ENCODE assay signal across 21 cellular contexts in genomic region chr13:26499209-26499601, GRCh38. TPM values are rescaled to one million over a fixed set of nuclear protein-coding genes. Genes with fewer than 3 reads are reported as not detected.
DNase-seq lines count a peak whose midpoint lies in the region; ATAC-seq and TF ChIP-seq lines count a peak whose summit lies in the region.
"Had no signal": no experiment of that assay in that cellular context is flagged by ENCODE, and none has a peak within 500 bp of the region (broad histone marks: within the 10 kb centered on the region; RNA-seq: fewer than 3 reads in every experiment).

No MANE protein-coding gene starts in this region.

- POLR2A ChIA-PET in HCT116 (lab: Charles Lee), result no interaction called here

- H3K27ac Mint-ChIP-seq in stimulated activated naive B cell treated with anti-CD40 and anti-IgM and Interleukin-4, amounts not matched to agents 10 μg/mL and 1 μg/mL and 100 μg/mL, for 72 hours, result no peak overlapping the region
- no peak overlapping the region for H3K27ac Mint-ChIP-seq in endothelial cell (ENCODE audit: unreplicated experiment)
- H3K27ac Mint-ChIP-seq: B cell; effector memory CD8-positive, alpha-beta T cell; mesothelial cell of epicardium had no signal

- H3K79me2 ChIP-seq in HCT116 (ENCODE audit: insufficient read depth, low read length) (no peaks in the 10 kb centered on the region), osteoblast (ENCODE audit: insufficient read depth, low read length) (no peaks in the 10 kb centered on the region)
- H3K79me2 ChIP-seq: hepatocyte had no signal

- H3K36me3 ChIP-seq in HCT116 (ENCODE audit: control insufficient read depth in 1 of 2, insufficient read depth in 2 of 2, low read length in 2 of 2) (no peaks in the 10 kb centered on the region), osteoblast (ENCODE audit: insufficient read depth, low read length) (no peaks in the 10 kb centered on the region), esophagus squamous epithelium (no peaks in the 10 kb centered on the region)
- H3K36me3 ChIP-seq: adrenal gland had no signal

- H3K9me3 ChIP-seq in HCT116 (ENCODE audit: control insufficient read depth in 1 of 2, insufficient read depth in 1 of 2, low read depth in 1 of 2, low read length in 2 of 2) (no peaks in the 10 kb centered on the region), osteoblast (ENCODE audit: low read depth, low read length) (no peaks in the 10 kb centered on the region), esophagus squamous epithelium (no peaks in the 10 kb centered on the region)
- H3K9me3 ChIP-seq: adrenal gland had no signal

- H3K4me3 Mint-ChIP-seq in stimulated activated naive B cell treated with anti-CD40 and anti-IgM and Interleukin-4, amounts not matched to agents 10 μg/mL and 1 μg/mL and 100 μg/mL, for 72 hours, result no peak overlapping the region
- H3K4me3 Mint-ChIP-seq in endothelial cell (ENCODE audit: unreplicated experiment), result no peak overlapping the region
- H3K4me3 Mint-ChIP-seq: B cell; effector memory CD8-positive, alpha-beta T cell; mesothelial cell of epicardium had no signal

- no peaks in the 10 kb centered on the region for H3K9me2 ChIP-seq in HCT116 (ENCODE audit: insufficient read depth)

- TF ChIP-seq POLR2A in HCT116 (IDR thresholded peaks at IDR 0.05; ENCODE audit: borderline replicate concordance, extremely low read depth, insufficient read depth, insufficient read length), result no peak
- TF ChIP-seq POLR2A in esophagus squamous epithelium (IDR thresholded peaks at IDR 0.05), result no peak

- intact Hi-C loops in HCT116 (cut with micrococcal nuclease) (loop anchor here (5.0 to 10.0 kb wide), 2 partner anchors 198 to 924 kb away; no protein-coding TSS in a partner anchor), esophagus squamous epithelium (cut with DNase I) (loop anchor here (5.0 kb wide), 1 partner anchor 317 kb away; no protein-coding TSS in a partner anchor)

- CTCF ChIA-PET in HCT116 (lab: Charles Lee), result interaction anchor here (4.8 to 5.9 kb wide), 2 partner anchors 199 to 315 kb away, joined by 32 to 80 read pairs; no protein-coding TSS in a partner anchor

- H3K9ac ChIP-seq in HCT116 (ENCODE audit: low read length), result no peak overlapping the region

- H2AFZ ChIP-seq in HCT116 (ENCODE audit: low read depth, low read length, poor library complexity, severe bottlenecking) (no peak overlapping the region), osteoblast (ENCODE audit: low read length) (peak overlapping the region; percentile 70)
- H2AFZ ChIP-seq: hepatocyte had no signal

- H3K4me3 ChIP-seq in HCT116 (replicated peaks in 1 of 2; ENCODE audit: low read depth in 1 of 2, low read length in 2 of 2) (no peak overlapping the region), osteoblast (ENCODE audit: insufficient read depth, low read length) (no peak overlapping the region), esophagus squamous epithelium (no peak overlapping the region)
- H3K4me3 ChIP-seq: adrenal gland, hepatocyte had no signal

- no peak for TF ChIP-seq CTCF in HCT116 (IDR thresholded peaks at IDR 0.05 in 2 of 3, conservative IDR thresholded peaks at IDR 0.05 in 1 of 3; ENCODE audit: borderline replicate concordance in 1 of 3, insufficient read depth in 1 of 3, low read depth in 2 of 3, low read length in 2 of 3)
- peak; percentile 78 for TF ChIP-seq CTCF in VCaP (conservative IDR thresholded peaks at IDR 0.05)
- no peak for TF ChIP-seq CTCF in osteoblast (IDR thresholded peaks at IDR 0.05; ENCODE audit: extremely low read depth, low read depth, low read length)
- TF ChIP-seq CTCF in endothelial cell (IDR thresholded peaks at IDR 0.05; ENCODE audit: unreplicated experiment), result no peak
- TF ChIP-seq CTCF in esophagus squamous epithelium (IDR thresholded peaks at IDR 0.05), result peak in 1 of 6 experiments; percentile 27

- H3K27ac ChIP-seq in HCT116 (ENCODE audit: low read depth, low read length), result no peak overlapping the region
- peak overlapping the region; percentile 77 for H3K27ac ChIP-seq in VCaP
- H3K27ac ChIP-seq in osteoblast (ENCODE audit: low read depth, low read length), result peak overlapping the region; percentile 76
- peak overlapping the region in 2 of 4 donors; percentile 5 to 31 for H3K27ac ChIP-seq in esophagus squamous epithelium
- H3K27ac ChIP-seq: hepatocyte had no signal

- H4K20me1 ChIP-seq in HCT116 (ENCODE audit: insufficient read depth), result no peaks in the 10 kb centered on the region
- no peaks in the 10 kb centered on the region for H4K20me1 ChIP-seq in osteoblast (ENCODE audit: insufficient read depth, low read length)

- 0 out of 2 replicates have a peak, but pooled peaks have one; percentile 4 for TF ChIP-seq RAD21 in HCT116 (IDR thresholded peaks at IDR 0.05; ENCODE audit: low read depth)

- no TSS peak for BruUV-seq in HCT116 (replicated peaks; lab: Mats Ljungman, UMichigan)

- DNase-seq in COLO668 (lab: John Stamatoyannopoulos, UW; ENCODE audit: unreplicated experiment), result peak; percentile 37
- DNase-seq in HCT116 (ENCODE audit: low read depth, low spot score), result no peak
- DNase-seq in osteoblast (ENCODE audit: insufficient read length, low spot score, missing footprints), result no peak
- DNase-seq in stimulated activated naive B cell treated with anti-CD40 and anti-IgM and Interleukin-4, amounts not matched to agents 10 μg/mL and 1 μg/mL and 100 μg/mL, for 72 hours, result no peak
- no peak for DNase-seq in endothelial cell (ENCODE audit: low spot score)
- no peak for DNase-seq in esophagus squamous epithelium (lab: John Stamatoyannopoulos, UW)
- DNase-seq: activated effector memory CD4-positive, alpha-beta T cell treated with Interleukin-2 at 50 U/mL for 16 hours; adrenal gland; effector memory CD8-positive, alpha-beta T cell; H7; kidney; NCI-H1694; NCI-H345; right cardiac atrium; SHP77; stimulated activated CD4-positive, alpha-beta T cell treated with anti-CD3 and anti-CD28 coated beads, Interleukin-1b, Interleukin-23, amount 100 ng/mL, for 48 hours; T-helper 9 cell had no signal

- peaks cover 3 to 4% of the 10 kb centered on the region in 2 donors for H3K4me1 Mint-ChIP-seq in stimulated activated naive B cell treated with anti-CD40 and anti-IgM and Interleukin-4, amounts not matched to agents 10 μg/mL and 1 μg/mL and 100 μg/mL, for 72 hours
- peaks cover 6% of the 10 kb centered on the region for H3K4me1 Mint-ChIP-seq in endothelial cell (ENCODE audit: unreplicated experiment)
- H3K4me1 Mint-ChIP-seq: B cell had no signal

- peaks cover 16 to 18% of the 10 kb centered on the region in 2 donors for H3K27me3 Mint-ChIP-seq in stimulated activated naive B cell treated with anti-CD40 and anti-IgM and Interleukin-4, amounts not matched to agents 10 μg/mL and 1 μg/mL and 100 μg/mL, for 72 hours
- no peaks in the 10 kb centered on the region for H3K27me3 Mint-ChIP-seq in endothelial cell (ENCODE audit: unreplicated experiment)

- no peak for ATAC-seq in HCT116
- ATAC-seq in stimulated activated naive B cell treated with anti-CD40 and anti-IgM and Interleukin-4, amounts not matched to agents 10 μg/mL and 1 μg/mL and 100 μg/mL, for 72 hours (replicated peaks), result no peak
- ATAC-seq: effector memory CD8-positive, alpha-beta T cell; right cardiac atrium had no signal

- RAD21 ChIA-PET in HCT116 (lab: Charles Lee; ENCODE audit: low non-redundant PET in 1 of 2, low total read pairs in 2 of 2, uncharacterized antibody in 2 of 2, unreplicated experiment in 2 of 2), result interaction anchor here in 1 of 2 experiments (1.0 kb wide), 1 partner anchor 199 kb away, joined by 3 read pairs; no protein-coding TSS in a partner anchor

- no peaks in the 10 kb centered on the region for H3K27me3 ChIP-seq in HCT116 (ENCODE audit: insufficient read depth, low read length)
- H3K27me3 ChIP-seq in osteoblast (ENCODE audit: insufficient read depth, low read length), result no peaks in the 10 kb centered on the region
- H3K27me3 ChIP-seq in esophagus squamous epithelium, result peaks cover 0 to 4% (median 0%) of the 10 kb centered on the region in 4 donors
- H3K27me3 ChIP-seq: adrenal gland, hepatocyte had no signal

- H3K4me2 ChIP-seq in HCT116 (ENCODE audit: low read length) (no peak overlapping the region), osteoblast (ENCODE audit: insufficient read depth, low read length) (peak overlapping the region; percentile 65)
- H3K4me2 ChIP-seq: hepatocyte had no signal

- H3K4me1 ChIP-seq in HCT116 (ENCODE audit: control insufficient read depth in 1 of 2, insufficient read depth in 2 of 2, low read length in 2 of 2), result no peaks in the 10 kb centered on the region
- H3K4me1 ChIP-seq in osteoblast (ENCODE audit: insufficient read depth, low read length), result peaks cover 55% of the 10 kb centered on the region
- H3K4me1 ChIP-seq in esophagus squamous epithelium, result peaks cover 0 to 23% (median 0%) of the 10 kb centered on the region in 3 donors
- H3K4me1 ChIP-seq: adrenal gland had no signal

- H3K9me3 Mint-ChIP-seq in stimulated activated naive B cell treated with anti-CD40 and anti-IgM and Interleukin-4, amounts not matched to agents 10 μg/mL and 1 μg/mL and 100 μg/mL, for 72 hours, result no peaks in the 10 kb centered on the region
- no peaks in the 10 kb centered on the region for H3K9me3 Mint-ChIP-seq in endothelial cell (ENCODE audit: unreplicated experiment)
- H3K9me3 Mint-ChIP-seq: effector memory CD8-positive, alpha-beta T cell; mesothelial cell of epicardium had no signal

- H3K36me3 Mint-ChIP-seq in stimulated activated naive B cell treated with anti-CD40 and anti-IgM and Interleukin-4, amounts not matched to agents 10 μg/mL and 1 μg/mL and 100 μg/mL, for 72 hours, result no peaks in the 10 kb centered on the region
- no peaks in the 10 kb centered on the region for H3K36me3 Mint-ChIP-seq in endothelial cell (ENCODE audit: low read depth, unreplicated experiment)
- H3K36me3 Mint-ChIP-seq: mesothelial cell of epicardium had no signal

- 0 to 14% methylated on average over 1 to 2 of the region's 2 CpGs for WGBS in esophagus squamous epithelium, 2 donors

TF ChIP-seq in HCT116, 20 proteins besides CTCF, POLR2A, EP300 and RAD21 (continues in another document):
- no peak for TF ChIP-seq ZFX (IDR thresholded peaks at IDR 0.05)
- TF ChIP-seq YY1 (IDR thresholded peaks at IDR 0.05; ENCODE audit: extremely low read depth, insufficient replicate concordance, low read depth, low read length), result no peak
- TF ChIP-seq MAX (IDR thresholded peaks at IDR 0.05), result no peak
- TF ChIP-seq ELF1 (IDR thresholded peaks at IDR 0.05; ENCODE audit: borderline replicate concordance, low read depth), result no peak
- TF ChIP-seq EZH2 (IDR thresholded peaks at IDR 0.05), result no peak
- no peak for TF ChIP-seq CBX3 (IDR thresholded peaks at IDR 0.05; ENCODE audit: low read depth)
- no peak for TF ChIP-seq FOSL1 (IDR thresholded peaks at IDR 0.05; ENCODE audit: low read depth)
- no peak for TF ChIP-seq EGR1 (IDR thresholded peaks at IDR 0.05; ENCODE audit: low read depth)
- no peak for TF ChIP-seq SP1 (IDR thresholded peaks at IDR 0.05; ENCODE audit: low read depth)
- TF ChIP-seq JUND (IDR thresholded peaks at IDR 0.05), result no peak

RNA-seq across cellular contexts. Expression of gene WASF3, which starts 58.3 kb away (rescaled TPM):
- 3.4 TPM for total RNA-seq in HCT116 (2021; ENCODE audit: unreplicated experiment)
- polyA plus RNA-seq in HCT116 (2012), result 0.60 and 0.90 TPM in 2 replicates
- 23.5 and 34.2 TPM in 2 replicates for total RNA-seq in osteoblast
- 13.0 TPM for total RNA-seq in endothelial cell (ENCODE audit: unreplicated experiment)
- 10 to 100 TPM in 1 of 4 donors, 1 to 10 TPM in 3; 1.4 to 13.9 (median 2.8) TPM for total RNA-seq in esophagus squamous epithelium
